ENCODE assay signal across 8 cellular contexts in the genomic region with DNA sequence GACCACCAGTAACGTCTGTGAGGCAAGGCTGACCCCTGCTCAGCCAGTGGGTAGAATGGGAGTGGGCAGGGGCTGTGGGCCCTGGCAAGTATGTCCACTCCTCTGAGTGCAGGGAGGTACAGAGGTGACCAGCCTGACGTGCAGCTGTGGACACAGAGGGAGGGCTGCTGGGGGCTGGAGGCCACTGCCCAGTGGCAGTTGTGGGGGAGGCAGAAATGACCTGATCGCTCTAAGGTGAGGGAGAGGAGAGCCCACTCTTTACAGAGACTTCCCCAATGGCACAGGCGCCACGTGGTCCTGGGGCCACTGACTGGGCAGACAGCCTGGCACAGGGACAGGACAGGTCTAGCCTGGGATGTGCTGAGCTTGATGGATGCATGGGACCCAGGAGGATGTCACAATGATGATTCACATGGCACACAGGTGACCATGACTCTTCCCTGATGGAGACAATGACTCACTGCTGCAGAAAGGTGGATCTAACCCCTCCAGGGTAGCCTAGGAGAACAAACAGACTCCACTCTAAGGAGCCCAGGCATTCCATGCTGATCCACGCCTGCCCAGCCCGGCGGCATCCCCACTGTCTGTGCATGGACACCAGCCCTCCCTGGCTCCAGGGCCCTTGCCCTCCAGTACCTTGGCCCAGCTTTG.
DNase-seq lines count a peak whose midpoint lies in the region; ATAC-seq lines count a peak whose summit lies in the region.
"Had no signal": no experiment of that assay in that cellular context is flagged by ENCODE, and none has a peak within 500 bp of the region (broad histone marks: within the 10 kb centered on the region; RNA-seq: fewer than 3 reads in every experiment).

No MANE protein-coding gene starts in this region.

- peak overlapping the region; percentile 70 for H3K9ac ChIP-seq in iPS-18a (ENCODE audit: low read length)

- peaks cover 74% of the 10 kb centered on the region for H3K36me3 Mint-ChIP-seq in activated T-cell treated with anti-CD3 and anti-CD28 coated beads, Interleukin-2, amount 50 U/mL, for 24 hours (ENCODE audit: low read depth)

- peak overlapping the region; percentile 89 for H3K27ac ChIP-seq in iPS-18a (ENCODE audit: low read length)

- no peak overlapping the region for H3K4me3 Mint-ChIP-seq in activated T-cell treated with anti-CD3 and anti-CD28 coated beads, Interleukin-2, amount 50 U/mL, for 24 hours
- no peak overlapping the region for H3K4me3 Mint-ChIP-seq in stimulated activated naive CD8-positive, alpha-beta T cell treated with anti-CD3 and anti-CD28 coated beads, Interleukin-15, amount 100 ng/mL, for 72 hours

- H3K4me1 ChIP-seq in iPS-18a (ENCODE audit: control insufficient read depth, low read depth, low read length) = peaks cover 57% of the 10 kb centered on the region
- H3K4me1 ChIP-seq: HAP-1 had no signal

- peak overlapping the region; percentile 35 for H3K27ac Mint-ChIP-seq in activated T-cell treated with anti-CD3 and anti-CD28 coated beads, Interleukin-2, amount 50 U/mL, for 24 hours
- peak overlapping the region; percentile 69 to 96 for H3K27ac Mint-ChIP-seq in stimulated activated naive CD8-positive, alpha-beta T cell treated with anti-CD3 and anti-CD28 coated beads, Interleukin-15, amount 100 ng/mL, for 72 hours

- H3K4me3 ChIP-seq in iPS-18a (ENCODE audit: low read length) = no peak overlapping the region
- H3K4me3 ChIP-seq: HAP-1 had no signal

- no peaks in the 10 kb centered on the region for H3K27me3 Mint-ChIP-seq in activated T-cell treated with anti-CD3 and anti-CD28 coated beads, Interleukin-2, amount 50 U/mL, for 24 hours
- no peaks in the 10 kb centered on the region for H3K27me3 Mint-ChIP-seq in stimulated activated naive CD8-positive, alpha-beta T cell treated with anti-CD3 and anti-CD28 coated beads, Interleukin-15, amount 100 ng/mL, for 72 hours

- no peaks in the 10 kb centered on the region for H3K9me3 Mint-ChIP-seq in activated T-cell treated with anti-CD3 and anti-CD28 coated beads, Interleukin-2, amount 50 U/mL, for 24 hours
- H3K9me3 Mint-ChIP-seq in stimulated activated naive CD8-positive, alpha-beta T cell treated with anti-CD3 and anti-CD28 coated beads, Interleukin-15, amount 100 ng/mL, for 72 hours = no peaks in the 10 kb centered on the region

- no peak for ATAC-seq in stimulated activated naive CD8-positive, alpha-beta T cell treated with anti-CD3 and anti-CD28 coated beads, Interleukin-15, amount 100 ng/mL, for 72 hours
- ATAC-seq in HG02973 (IDR thresholded peaks at IDR 0.05; ENCODE audit: unreplicated experiment) (no peak), HG02938 (IDR thresholded peaks at IDR 0.05; ENCODE audit: unreplicated experiment) (no peak)

- peaks cover 26% of the 10 kb centered on the region for H3K36me3 ChIP-seq in iPS-18a (ENCODE audit: control insufficient read depth, low read depth, low read length)

- H3K27me3 ChIP-seq in iPS-18a (ENCODE audit: control insufficient read depth, insufficient read depth, low read length) = no peaks in the 10 kb centered on the region

- H3K4me1 Mint-ChIP-seq in activated T-cell treated with anti-CD3 and anti-CD28 coated beads, Interleukin-2, amount 50 U/mL, for 24 hours (ENCODE audit: low read depth) = peaks cover 28% of the 10 kb centered on the region
- H3K4me1 Mint-ChIP-seq in stimulated activated naive CD8-positive, alpha-beta T cell treated with anti-CD3 and anti-CD28 coated beads, Interleukin-15, amount 100 ng/mL, for 72 hours = peaks cover 39% of the 10 kb centered on the region

- DNase-seq in HS-5 (ENCODE audit: low read depth) = peak; percentile 18
- DNase-seq in activated T-cell treated with anti-CD3 and anti-CD28 coated beads, Interleukin-2, amount 50 U/mL, for 24 hours = peak; percentile 21
- DNase-seq in stimulated activated naive CD8-positive, alpha-beta T cell treated with anti-CD3 and anti-CD28 coated beads, Interleukin-15, amount 100 ng/mL, for 72 hours = peak in 1 of 2 donors; percentile 5
- DNase-seq in foreskin melanocyte = no peak

- H3K9me3 ChIP-seq in iPS-18a (ENCODE audit: control insufficient read depth, low read depth, low read length) = no peaks in the 10 kb centered on the region
- H3K9me3 ChIP-seq: HAP-1 had no signal
